8 cellular contexts compared by ENCODE assay signal in genomic region chr16:9090960-9091866, GRCh38. TPM values are rescaled to one million over a fixed set of nuclear protein-coding genes. Genes with fewer than 3 reads are reported as not detected.
DNase-seq lines count a peak whose midpoint lies in the region; ATAC-seq and TF ChIP-seq lines count a peak whose summit lies in the region.

Gene HAPSTR1, plus strand, starts transcription at chr16:9091644. Its CDS starts 401 bp downstream, at chr16:9092045.

- no peaks in the 10 kb centered on the region for H3K27me3 Mint-ChIP-seq in activated CD4-positive, alpha-beta memory T cell treated with anti-CD3 and anti-CD28 coated beads, Interleukin-2, amount 10 ng/mL, durations not matched to agents 7 days and 5 days

- 0 to 1% methylated on average over 33 to 63 of the region's 79 CpGs for WGBS in lower leg skin, 2 donors

- H3K27ac ChIP-seq in duodenal mucosa (ENCODE audit: low read depth, low read length): peak within 1 kb of the TSS; percentile 99

- peak in 1 of 2 donors; percentile 99 for TF ChIP-seq POLR2A in lower leg skin (IDR thresholded peaks at IDR 0.05)

- H3K4me1 ChIP-seq in duodenal mucosa (ENCODE audit: control insufficient read depth in 1 of 2, insufficient read depth in 2 of 2, low read length in 2 of 2): peaks cover 30 to 34% of the 10 kb centered on the region in 2 donors

- POLR2A ChIA-PET in activated CD4-positive, alpha-beta memory T cell treated with anti-CD3 and anti-CD28 coated beads, Interleukin-2, amount 10 ng/mL, durations not matched to agents 7 days and 5 days (lab: Charles Lee): interaction anchor here (0.7 to 7.0 kb wide), 29 partner anchors 11 to 1846 kb away, joined by 3 to 234 read pairs (median 4); partner anchors contain the start of genes CARHSP1, PMM2, TMEM186 and USP7

- H3K4me1 Mint-ChIP-seq in activated CD4-positive, alpha-beta memory T cell treated with anti-CD3 and anti-CD28 coated beads, Interleukin-2, amount 10 ng/mL, durations not matched to agents 7 days and 5 days: peaks cover 29% of the 10 kb centered on the region

- H3K4me3 ChIP-seq in duodenal mucosa (ENCODE audit: low read depth in 1 of 2, low read length in 2 of 2) (peak within 1 kb of the TSS; percentile 89 to 92), lower leg skin (ENCODE audit: low read depth, poor library complexity, severe bottlenecking) (peak within 1 kb of the TSS; percentile 89)

- H3K36me3 ChIP-seq in duodenal mucosa (ENCODE audit: control insufficient read depth in 1 of 2, insufficient read depth in 2 of 2, low read length in 2 of 2): peaks cover 0 to 5% of the 10 kb centered on the region in 2 donors

- H3K36me3 Mint-ChIP-seq in activated CD4-positive, alpha-beta memory T cell treated with anti-CD3 and anti-CD28 coated beads, Interleukin-2, amount 10 ng/mL, durations not matched to agents 7 days and 5 days (ENCODE audit: low read depth): peaks cover 36% of the 10 kb centered on the region

- H3K9ac ChIP-seq in duodenal mucosa (ENCODE audit: low read depth in 1 of 2, low read length in 2 of 2): peak within 1 kb of the TSS; percentile 94 to 97

- DNase-seq in CD1c-positive myeloid dendritic cell (ENCODE audit: extremely low spot score) (peak; percentile 100), NCI-H82 treated with DMSO at 0.1 percent for 48 hours (lab: John Stamatoyannopoulos, UW; ENCODE audit: unreplicated experiment) (peak; percentile 100), lower leg skin (ENCODE audit: low spot score in 2 of 2) (peak; percentile 100)
- peak; percentile 99 for DNase-seq in activated CD4-positive, alpha-beta memory T cell treated with anti-CD3 and anti-CD28 coated beads, Interleukin-2, amount 10 ng/mL, durations not matched to agents 7 days and 5 days
- DNase-seq in stimulated activated CD4-positive, alpha-beta T cell treated with anti-CD3 and anti-CD28 coated beads, Interleukin-4, amount 100 ng/mL, for 48 hours (ENCODE audit: low read depth in 2 of 2): peak; percentile 98 to 99

- CTCF ChIA-PET in activated CD4-positive, alpha-beta memory T cell treated with anti-CD3 and anti-CD28 coated beads, Interleukin-2, amount 10 ng/mL, durations not matched to agents 7 days and 5 days (lab: Charles Lee): interaction anchor here (0.6 to 3.0 kb wide), 11 partner anchors 12 to 155 kb away, joined by 3 to 15 read pairs (median 3); partner anchors contain the start of gene USP7

- no peaks in the 10 kb centered on the region for H3K9me3 ChIP-seq in duodenal mucosa (ENCODE audit: control insufficient read depth in 1 of 2, low read length in 2 of 2)

- intact Hi-C loops in lower leg skin (cut with DNase I; ENCODE audit: low total_unique reads): no loop called here

- TF ChIP-seq CTCF in lower leg skin (IDR thresholded peaks at IDR 0.05): no peak

- ATAC-seq in GM19438 (IDR thresholded peaks at IDR 0.05; ENCODE audit: low read depth, unreplicated experiment) (peak; percentile 89), HG03575 (IDR thresholded peaks at IDR 0.05; ENCODE audit: extremely low read depth, insufficient number of reproducible peaks, low FRiP score, unreplicated experiment) (peak; percentile 59)

- H3K9me3 Mint-ChIP-seq in activated CD4-positive, alpha-beta memory T cell treated with anti-CD3 and anti-CD28 coated beads, Interleukin-2, amount 10 ng/mL, durations not matched to agents 7 days and 5 days: no peaks in the 10 kb centered on the region

- peak within 1 kb of the TSS; percentile 99 for H3K4me3 Mint-ChIP-seq in activated CD4-positive, alpha-beta memory T cell treated with anti-CD3 and anti-CD28 coated beads, Interleukin-2, amount 10 ng/mL, durations not matched to agents 7 days and 5 days

- peak within 1 kb of the TSS; percentile 97 for H3K27ac Mint-ChIP-seq in activated CD4-positive, alpha-beta memory T cell treated with anti-CD3 and anti-CD28 coated beads, Interleukin-2, amount 10 ng/mL, durations not matched to agents 7 days and 5 days

- H3K27me3 ChIP-seq in duodenal mucosa (ENCODE audit: control insufficient read depth in 1 of 2, insufficient read depth in 2 of 2, low read length in 2 of 2): no peaks in the 10 kb centered on the region

RNA-seq across cellular contexts. Expression of gene HAPSTR1, which starts in this region (rescaled TPM):
- total RNA-seq in activated CD4-positive, alpha-beta memory T cell treated with anti-CD3 and anti-CD28 coated beads, Interleukin-2, amount 10 ng/mL, durations not matched to agents 7 days and 5 days: 10 to 100 TPM; 65.1 to 65.3 TPM
- 10 to 100 TPM; 39.1 to 53.1 (median 47.1) TPM for total RNA-seq in lower leg skin

Comparison
In these comparisons a context has a peak if more than half of its experiments do, and no peak if none do; other contexts are left out.
1. Peak in every context shown above with its lines: DNase-seq, ATAC-seq, H3K4me3 ChIP-seq and H3K27ac ChIP-seq.